Comparison of ENCODE assay signal across 22 cellular contexts in the genomic region with DNA sequence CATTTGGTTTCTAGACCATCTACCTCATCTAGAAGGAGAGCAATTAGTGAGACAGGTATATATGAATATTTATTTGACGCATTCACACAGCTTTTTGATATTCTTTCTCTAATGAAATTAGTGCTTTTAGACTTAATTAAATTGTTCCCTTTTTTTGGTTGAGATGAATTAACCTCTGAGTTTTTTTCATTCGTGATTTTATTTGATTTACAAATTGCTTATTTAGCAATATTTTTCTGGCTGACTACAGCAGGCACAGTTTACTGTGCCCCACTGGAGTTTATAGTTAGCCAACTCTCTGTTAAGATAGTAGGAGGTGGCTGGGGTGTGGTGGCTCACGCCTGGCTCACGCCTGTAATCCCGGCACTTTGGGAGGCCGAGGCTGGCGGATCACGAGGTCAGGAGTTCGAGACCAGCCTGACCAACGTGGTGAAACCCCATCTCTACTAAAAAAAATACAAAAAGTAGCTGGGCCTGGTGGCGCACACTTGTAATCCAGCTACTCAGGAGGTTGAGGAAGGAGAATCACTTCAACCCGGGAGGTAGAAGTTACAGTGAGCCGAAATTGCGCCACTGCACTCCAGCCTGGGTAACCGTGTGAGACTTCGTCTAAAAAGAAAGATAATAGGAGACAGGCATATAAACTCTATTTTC.
"Had no signal": no experiment of that assay in that cellular context is flagged by ENCODE, and none has a peak within 500 bp of the region (broad histone marks: within the 10 kb centered on the region; RNA-seq: fewer than 3 reads in every experiment).

No MANE protein-coding gene starts in this region.

- H3K27me3 ChIP-seq: foreskin keratinocyte, right atrium auricular region, upper lobe of right lung had no signal

- H3K27ac Mint-ChIP-seq: activated T-helper 1 cell treated with anti-CD3 and anti-CD28 coated beads, Interleukin-12 subunit alpha, Interleukin-12 subunit beta, Interleukin-2, Interleukin-4 antibody, amounts not matched to agents 30 ng/mL and 10 ng/mL and 1 ng/mL, durations not matched to agents 14 hours and 24 hours and 36 hours had no signal

- ATAC-seq: foreskin keratinocyte; left ventricle myocardium superior; stimulated activated naive CD8-positive, alpha-beta T cell treated with anti-CD3 and anti-CD28 coated beads, Interleukin-15, Interleukin-2, amounts not matched to agents 100 U/mL and 50 U/mL, for 24 hours; upper lobe of right lung had no signal

- H3K4me3 ChIP-seq: right atrium auricular region, upper lobe of right lung had no signal

- DNase-seq: activated CD4-positive, alpha-beta memory T cell treated with anti-CD3 and anti-CD28 coated beads for 36 hours; activated CD4-positive, alpha-beta T cell treated with anti-CD3 and anti-CD28 coated beads for 1 hour; activated naive CD4-positive, alpha-beta T cell treated with anti-CD3 and anti-CD28 coated beads for 36 hours; amygdala; cortex of kidney; effector CD8-positive, alpha-beta T cell; foreskin keratinocyte; glutamatergic neuron; kidney glomerular epithelial cell; left ventricle myocardium superior; mesendoderm; small intestine; stimulated activated CD4-positive, alpha-beta T cell treated with anti-CD3 and anti-CD28 coated beads, Interleukin-4, amount 100 ng/mL, for 4 hours; stimulated activated CD8-positive, alpha-beta memory T cell treated with anti-CD3 and anti-CD28 coated beads, Interleukin-4, amount 100 ng/mL, for 48 hours; stimulated activated naive CD8-positive, alpha-beta T cell treated with anti-CD3 and anti-CD28 coated beads, Interleukin-15, Interleukin-2, amounts not matched to agents 100 U/mL and 50 U/mL, for 24 hours; T1000; upper lobe of right lung had no signal

- FAIRE-seq: small intestine had no signal

- H3K9me3 Mint-ChIP-seq: activated CD4-positive, alpha-beta memory T cell treated with anti-CD3 and anti-CD28 coated beads for 36 hours; activated naive CD4-positive, alpha-beta T cell treated with anti-CD3 and anti-CD28 coated beads for 36 hours; activated T-helper 1 cell treated with anti-CD3 and anti-CD28 coated beads, Interleukin-12 subunit alpha, Interleukin-12 subunit beta, Interleukin-2, Interleukin-4 antibody, amounts not matched to agents 30 ng/mL and 10 ng/mL and 1 ng/mL, durations not matched to agents 14 hours and 24 hours and 36 hours; brain; central memory CD8-positive, alpha-beta T cell had no signal

- H3K27ac ChIP-seq: foreskin keratinocyte, right atrium auricular region, upper lobe of right lung had no signal

- H3K4me1 ChIP-seq: upper lobe of right lung had no signal

- H3K4me3 Mint-ChIP-seq: activated CD4-positive, alpha-beta memory T cell treated with anti-CD3 and anti-CD28 coated beads for 36 hours; activated naive CD4-positive, alpha-beta T cell treated with anti-CD3 and anti-CD28 coated beads for 36 hours; activated T-helper 1 cell treated with anti-CD3 and anti-CD28 coated beads, Interleukin-12 subunit alpha, Interleukin-12 subunit beta, Interleukin-2, Interleukin-4 antibody, amounts not matched to agents 30 ng/mL and 10 ng/mL and 1 ng/mL, durations not matched to agents 14 hours and 24 hours and 36 hours; brain; central memory CD8-positive, alpha-beta T cell had no signal

- H3K27me3 Mint-ChIP-seq: activated CD4-positive, alpha-beta memory T cell treated with anti-CD3 and anti-CD28 coated beads for 36 hours; brain; central memory CD8-positive, alpha-beta T cell; progenitor cell of endocrine pancreas had no signal

- H3K9me3 ChIP-seq: right atrium auricular region, upper lobe of right lung had no signal
